In genomic region chr2:159988412-159988970, GRCh38 we compare ENCODE assay signal across 17 cellular contexts.
DNase-seq lines count a peak whose midpoint lies in the region; ATAC-seq and TF ChIP-seq lines count a peak whose summit lies in the region.
"Had no signal": no experiment of that assay in that cellular context is flagged by ENCODE, and none has a peak within 500 bp of the region (broad histone marks: within the 10 kb centered on the region; RNA-seq: fewer than 3 reads in every experiment).

No MANE protein-coding gene starts in this region.

- peak overlapping the region; percentile 68 for H3K9ac ChIP-seq in neural cell (ENCODE audit: low read length)
- no peak overlapping the region for H3K9ac ChIP-seq in neuronal stem cell (ENCODE audit: low read depth, low read length, poor library complexity)
- H3K9ac ChIP-seq: BLaER1 had no signal

- no peaks in the 10 kb centered on the region for H3K27me3 ChIP-seq in neural cell (ENCODE audit: insufficient read depth, low read depth, low read length)
- H3K27me3 ChIP-seq in neuronal stem cell (ENCODE audit: control insufficient read depth in 3 of 3, insufficient read depth in 3 of 3, low read depth in 1 of 3, low read length in 3 of 3): peaks cover 0 to 12% (median 0%) of the 10 kb centered on the region in 3 experiments
- H3K27me3 ChIP-seq: BE2C, BLaER1 had no signal

- ATAC-seq in GM21381 (IDR thresholded peaks at IDR 0.05; ENCODE audit: unreplicated experiment): no peak
- ATAC-seq: CD8-positive, alpha-beta T cell had no signal

- H3F3A ChIP-seq in neural cell (ENCODE audit: insufficient read depth, low read length, poor library complexity, severe bottlenecking): peaks cover 6% of the 10 kb centered on the region

- H3K14ac ChIP-seq in neuronal stem cell (ENCODE audit: low read length): no peak overlapping the region

- H3K79me2 ChIP-seq in neural cell (replicated peaks; ENCODE audit: insufficient read depth, low read length): no peaks in the 10 kb centered on the region

- no peak overlapping the region for H3K18ac ChIP-seq in neuronal stem cell (ENCODE audit: low read length)

- no peak overlapping the region for H2BK12ac ChIP-seq in neuronal stem cell (ENCODE audit: low read length)

- no peak overlapping the region for H4K8ac ChIP-seq in neuronal stem cell (ENCODE audit: low read depth, low read length)

- H3K36me3 ChIP-seq in neural cell (ENCODE audit: insufficient read depth, low read length) (no peaks in the 10 kb centered on the region), neuronal stem cell (replicated peaks in 1 of 2; ENCODE audit: control insufficient read depth in 2 of 2, insufficient read depth in 2 of 2, low read length in 2 of 2) (no peaks in the 10 kb centered on the region)
- H3K36me3 ChIP-seq: BE2C, BLaER1 had no signal

- H3K9me2 ChIP-seq in neural cell (ENCODE audit: insufficient read depth, low read length): no peaks in the 10 kb centered on the region

- H4K20me1 ChIP-seq in neural cell (ENCODE audit: insufficient read depth): no peaks in the 10 kb centered on the region
- H4K20me1 ChIP-seq: BLaER1 had no signal

- no peaks in the 10 kb centered on the region for H3K79me1 ChIP-seq in neuronal stem cell (ENCODE audit: low read depth, low read length)

- no peaks in the 10 kb centered on the region for H3K27me3 Mint-ChIP-seq in mesothelial cell of epicardium (ENCODE audit: low read depth)

- DNase-seq in mesothelial cell of epicardium (ENCODE audit: low spot score in 2 of 2, unreplicated experiment in 2 of 2) (no peak), neuronal stem cell (ENCODE audit: low spot score) (no peak), anterior cingulate cortex (lab: John Stamatoyannopoulos, UW) (no peak), nucleus accumbens (lab: John Stamatoyannopoulos, UW) (no peak)
- DNase-seq: 8988T; ACHN; BE2C; Calu3; CD4-positive, alpha-beta T cell; CD8-positive, alpha-beta T cell; DMS79 treated with DMSO at 0.1 percent for 48 hours; GF-D8 had no signal

- peak overlapping the region; percentile 9 for H4K91ac ChIP-seq in neuronal stem cell (ENCODE audit: low read depth, low read length, poor library complexity)

- no peak overlapping the region for H2AK5ac ChIP-seq in neuronal stem cell (ENCODE audit: low read depth, low read length)

- H3K4me2 ChIP-seq in neural cell (ENCODE audit: low read length) (no peak overlapping the region), neuronal stem cell (ENCODE audit: insufficient read depth, low read length, poor library complexity, severe bottlenecking) (no peak overlapping the region)
- H3K4me2 ChIP-seq: BLaER1 had no signal

- H3K4me3 ChIP-seq in neural cell (ENCODE audit: low read length) (peak overlapping the region; percentile 11), neuronal stem cell (ENCODE audit: low read length in 2 of 2) (no peak overlapping the region)
- H3K4me3 ChIP-seq: BLaER1 had no signal

- no peak overlapping the region for H3K4me3 Mint-ChIP-seq in mesothelial cell of epicardium
- H3K4me3 Mint-ChIP-seq: CD4-positive, alpha-beta T cell; CD8-positive, alpha-beta T cell had no signal

- H2BK5ac ChIP-seq in neuronal stem cell (ENCODE audit: low read length): no peak overlapping the region

- H3K9me3 Mint-ChIP-seq in mesothelial cell of epicardium: no peaks in the 10 kb centered on the region
- H3K9me3 Mint-ChIP-seq: CD4-positive, alpha-beta T cell; CD8-positive, alpha-beta T cell had no signal

- no CpG with 5 or more reads among the region's 4 CpGs for WGBS in neuronal stem cell (ENCODE audit: extremely low coverage in 2 of 2, insufficient read length in 2 of 2, insufficient replicate concordance in 1 of 2), 2 donors

- H2AFZ ChIP-seq in neural cell (ENCODE audit: low read depth, low read length): no peak overlapping the region
- no peak overlapping the region for H2AFZ ChIP-seq in neuronal stem cell (ENCODE audit: low read length)

- H2BK120ac ChIP-seq in neuronal stem cell (ENCODE audit: low read depth, low read length): no peak overlapping the region

- TF ChIP-seq CTCF in mesothelial cell of epicardium (IDR thresholded peaks at IDR 0.05; ENCODE audit: unreplicated experiment) (no peak), neural cell (IDR thresholded peaks at IDR 0.05; ENCODE audit: poor library complexity, severe bottlenecking) (no peak)

- no peaks in the 10 kb centered on the region for H3K4me1 ChIP-seq in neuronal stem cell (ENCODE audit: control insufficient read depth in 2 of 2, insufficient read depth in 1 of 2, low read depth in 1 of 2, low read length in 2 of 2)
- H3K4me1 ChIP-seq: BE2C, BLaER1, Caco-2 had no signal

- no peak overlapping the region for H3K23ac ChIP-seq in neuronal stem cell (ENCODE audit: low read depth, low read length, poor library complexity)

- H3K27ac ChIP-seq in neural cell (ENCODE audit: low read length): peak overlapping the region; percentile 97
- no peak overlapping the region for H3K27ac ChIP-seq in neuronal stem cell (replicated peaks; ENCODE audit: low read length)
- H3K27ac ChIP-seq: BLaER1, C4-2B had no signal

- no peak for TF ChIP-seq RAD21 in neural cell (conservative IDR thresholded peaks at IDR 0.05)

- H3K9me3 ChIP-seq in neural cell (ENCODE audit: low read length) (no peaks in the 10 kb centered on the region), neuronal stem cell (replicated peaks in 1 of 2; ENCODE audit: control insufficient read depth in 2 of 2, insufficient read depth in 1 of 2, low read depth in 1 of 2, low read length in 2 of 2) (no peaks in the 10 kb centered on the region)
- H3K9me3 ChIP-seq: BE2C, BLaER1, Caco-2 had no signal

- peaks cover 21% of the 10 kb centered on the region for H3K4me1 Mint-ChIP-seq in mesothelial cell of epicardium

- peak overlapping the region; percentile 10 for H3K27ac Mint-ChIP-seq in mesothelial cell of epicardium
- H3K27ac Mint-ChIP-seq: CD4-positive, alpha-beta T cell; CD8-positive, alpha-beta T cell had no signal

- H2BK15ac ChIP-seq in neuronal stem cell (ENCODE audit: low read length): no peak overlapping the region

- H3K36me3 Mint-ChIP-seq in mesothelial cell of epicardium: peaks cover 7% of the 10 kb centered on the region
- H3K36me3 Mint-ChIP-seq: CD8-positive, alpha-beta T cell had no signal

- peak; percentile 97 for TF ChIP-seq EP300 in neural cell (conservative IDR thresholded peaks at IDR 0.05; ENCODE audit: poor library complexity, severe bottlenecking)

- H3K4ac ChIP-seq in neuronal stem cell (ENCODE audit: low read length): no peak overlapping the region

TF ChIP-seq in neural cell, 6 proteins besides CTCF, POLR2A, EP300 and RAD21:
- peak; percentile 55 for TF ChIP-seq POLR2AphosphoS5 (IDR thresholded peaks at IDR 0.05)
- TF ChIP-seq, protein P1, sequence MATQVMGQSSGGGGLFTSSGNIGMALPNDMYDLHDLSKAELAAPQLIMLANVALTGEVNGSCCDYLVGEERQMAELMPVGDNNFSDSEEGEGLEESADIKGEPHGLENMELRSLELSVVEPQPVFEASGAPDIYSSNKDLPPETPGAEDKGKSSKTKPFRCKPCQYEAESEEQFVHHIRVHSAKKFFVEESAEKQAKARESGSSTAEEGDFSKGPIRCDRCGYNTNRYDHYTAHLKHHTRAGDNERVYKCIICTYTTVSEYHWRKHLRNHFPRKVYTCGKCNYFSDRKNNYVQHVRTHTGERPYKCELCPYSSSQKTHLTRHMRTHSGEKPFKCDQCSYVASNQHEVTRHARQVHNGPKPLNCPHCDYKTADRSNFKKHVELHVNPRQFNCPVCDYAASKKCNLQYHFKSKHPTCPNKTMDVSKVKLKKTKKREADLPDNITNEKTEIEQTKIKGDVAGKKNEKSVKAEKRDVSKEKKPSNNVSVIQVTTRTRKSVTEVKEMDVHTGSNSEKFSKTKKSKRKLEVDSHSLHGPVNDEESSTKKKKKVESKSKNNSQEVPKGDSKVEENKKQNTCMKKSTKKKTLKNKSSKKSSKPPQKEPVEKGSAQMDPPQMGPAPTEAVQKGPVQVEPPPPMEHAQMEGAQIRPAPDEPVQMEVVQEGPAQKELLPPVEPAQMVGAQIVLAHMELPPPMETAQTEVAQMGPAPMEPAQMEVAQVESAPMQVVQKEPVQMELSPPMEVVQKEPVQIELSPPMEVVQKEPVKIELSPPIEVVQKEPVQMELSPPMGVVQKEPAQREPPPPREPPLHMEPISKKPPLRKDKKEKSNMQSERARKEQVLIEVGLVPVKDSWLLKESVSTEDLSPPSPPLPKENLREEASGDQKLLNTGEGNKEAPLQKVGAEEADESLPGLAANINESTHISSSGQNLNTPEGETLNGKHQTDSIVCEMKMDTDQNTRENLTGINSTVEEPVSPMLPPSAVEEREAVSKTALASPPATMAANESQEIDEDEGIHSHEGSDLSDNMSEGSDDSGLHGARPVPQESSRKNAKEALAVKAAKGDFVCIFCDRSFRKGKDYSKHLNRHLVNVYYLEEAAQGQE (IDR thresholded peaks at IDR 0.05; ENCODE audit: borderline replicate concordance): peak; percentile 88
- TF ChIP-seq MXI1 (conservative IDR thresholded peaks at IDR 0.05; ENCODE audit: poor library complexity, severe bottlenecking): no peak
